ENCODE assay signal across 8 cellular contexts in the genomic region with DNA sequence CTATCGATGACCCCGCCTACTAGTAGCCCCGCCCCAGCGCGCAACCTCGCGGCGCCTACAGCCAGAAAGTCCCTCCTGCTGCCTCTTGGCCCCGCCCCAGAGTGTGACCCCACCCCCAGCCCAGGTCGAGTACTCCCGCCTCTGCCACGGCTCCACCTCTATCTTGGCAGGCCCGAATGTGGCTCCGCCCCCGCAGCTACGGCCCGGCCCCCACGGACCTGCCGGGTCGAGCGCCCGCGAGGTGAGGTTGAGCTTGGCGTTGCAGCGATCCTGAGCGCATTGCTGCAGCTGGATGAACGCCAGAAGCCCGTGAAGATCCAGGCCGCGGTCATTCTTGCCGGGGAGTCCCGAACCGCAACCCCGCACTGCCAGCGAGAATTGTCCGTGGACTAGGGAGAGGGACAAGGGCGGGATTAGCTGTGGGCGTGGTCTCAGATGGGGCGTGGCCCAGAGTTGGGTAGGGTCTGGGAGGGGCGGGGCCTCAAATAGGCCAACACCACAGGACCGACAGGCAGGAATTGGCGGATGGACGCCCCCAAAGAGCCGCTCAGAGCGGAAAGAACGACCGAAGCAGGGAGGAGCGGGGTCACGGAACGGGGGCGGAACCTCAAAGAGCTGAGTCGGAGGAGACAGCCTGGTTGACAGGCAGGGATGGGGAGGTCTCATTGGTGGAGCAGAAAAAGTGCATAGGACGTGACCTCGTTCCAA. TPM values are rescaled to one million over a fixed set of nuclear protein-coding genes. Genes with fewer than 3 reads are reported as not detected.
A peak's percentile ranks its signal among the peaks of the same experiment; 100 is the strongest.
DNase-seq lines count a peak whose midpoint lies in the region; ATAC-seq and TF ChIP-seq lines count a peak whose summit lies in the region.

No MANE protein-coding gene starts in this region.

- peak overlapping the region; percentile 67 for H3K4me3 ChIP-seq in A673 (ENCODE audit: low read depth, low read length, poor library complexity, severe bottlenecking)

- no peaks in the 10 kb centered on the region for H3K27me3 ChIP-seq in A673 (replicated peaks; ENCODE audit: insufficient read depth, low read depth, low read length, poor library complexity)

- no peaks in the 10 kb centered on the region for H3K4me1 ChIP-seq in A673 (ENCODE audit: insufficient read depth, low read length, poor library complexity, severe bottlenecking)

- ATAC-seq in GM18519 (IDR thresholded peaks at IDR 0.05; ENCODE audit: low FRiP score, unreplicated experiment): peak; percentile 63
- peak; percentile 86 for ATAC-seq in HG03066 (IDR thresholded peaks at IDR 0.05; ENCODE audit: low read depth, unreplicated experiment)

- CTCF ChIA-PET in A673 (lab: Charles Lee): interaction anchor here (0.5 to 1.3 kb wide), 4 partner anchors 16 to 249 kb away, joined by 3 to 4 read pairs (median 4); no protein-coding TSS in a partner anchor

- intact Hi-C loops in A673 (cut with micrococcal nuclease; ENCODE audit: unreplicated experiment): no loop called here

- no peak for TF ChIP-seq CTCF in A673 (conservative IDR thresholded peaks at IDR 0.05; ENCODE audit: low read depth, low read length)

- H3K9me3 ChIP-seq in A673 (ENCODE audit: low read depth, low read length, poor library complexity, severe bottlenecking): no peaks in the 10 kb centered on the region

- BruUV-seq in A673 (replicated peaks; lab: Mats Ljungman, UMichigan): no TSS peak

- DNase-seq in A673 (ENCODE audit: low spot score) (peak; percentile 95), NCI-H2171 treated with DMSO at 0.1 percent for 48 hours (lab: John Stamatoyannopoulos, UW) (peak; percentile 92), islet precursor cell (peak; percentile 99)
- peak; percentile 98 for DNase-seq in activated CD4-positive, CD25-positive, alpha-beta regulatory T cell treated with anti-CD3 and anti-CD28 coated beads, Interleukin-2, amount 50 U/mL, for 16 hours (ENCODE audit: low read depth, low spot score)
- DNase-seq in central memory CD4-positive, alpha-beta T cell: peak; percentile 98
- peak; percentile 97 to 100 for DNase-seq in stimulated activated CD4-positive, alpha-beta T cell treated with anti-CD3 and anti-CD28 coated beads, Interleukin-12 subunit alpha, Interleukin-12 subunit beta, amount 100 ng/mL, for 24 hours (ENCODE audit: low read depth in 2 of 2)

- POLR2A ChIA-PET in A673 (lab: Charles Lee; ENCODE audit: low non-redundant PET): interaction anchor here (0.6 to 0.8 kb wide), 2 partner anchors 10 to 25 kb away, joined by 8 to 9 read pairs; no protein-coding TSS in a partner anchor

- peak overlapping the region; percentile 49 for H3K27ac ChIP-seq in A673 (ENCODE audit: low read depth, low read length, poor library complexity, severe bottlenecking)

- H3K36me3 ChIP-seq in A673 (ENCODE audit: insufficient read depth, low read length, poor library complexity, severe bottlenecking): no peaks in the 10 kb centered on the region

RNA-seq across cellular contexts. Expression of gene LYPD3, which starts 1.9 kb away (rescaled TPM):
- total RNA-seq in A673 (2021): 0.21 and 0.31 TPM in 2 replicates

RNA-seq across cellular contexts. Expression of gene PHLDB3, which starts 41.0 kb away (rescaled TPM):
- total RNA-seq in A673 (2021): 9.0 and 11.2 TPM in 2 replicates

RNA-seq across cellular contexts. Expression of gene TEX101, which starts 48.8 kb away (rescaled TPM):
- total RNA-seq in A673 (2021): not detected in 2 replicates

Comparison
In these comparisons a context has a peak if more than half of its experiments do, and no peak if none do; other contexts are left out.
1. Peak in every context shown above with its lines: DNase-seq, ATAC-seq, H3K4me3 ChIP-seq and H3K27ac ChIP-seq.